In the genomic region with DNA sequence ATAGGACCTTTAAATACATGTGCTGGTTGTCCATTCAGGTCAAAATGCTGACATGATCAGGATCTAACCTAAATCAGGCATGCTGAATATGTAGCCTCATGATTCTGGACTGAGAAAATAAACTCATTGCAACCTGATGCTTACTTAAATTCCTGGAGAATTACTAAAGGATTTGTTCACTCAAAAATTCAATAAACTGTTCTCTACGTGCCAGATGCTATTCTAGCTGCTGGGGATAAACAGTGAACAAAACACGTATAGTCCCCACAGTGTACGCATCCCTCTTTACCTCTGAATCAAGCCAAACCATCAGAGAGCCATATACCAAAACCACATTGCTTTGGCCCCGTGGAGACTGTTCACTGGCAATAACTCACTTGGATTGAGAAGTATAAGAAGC, we compare ENCODE assay signal across 22 cellular contexts. TPM values are rescaled to one million over a fixed set of nuclear protein-coding genes. Genes with fewer than 3 reads are reported as not detected.
DNase-seq lines count a peak whose midpoint lies in the region; ATAC-seq and TF ChIP-seq lines count a peak whose summit lies in the region.
"Had no signal": no experiment of that assay in that cellular context is flagged by ENCODE, and none has a peak within 500 bp of the region (broad histone marks: within the 10 kb centered on the region; RNA-seq: fewer than 3 reads in every experiment).

No MANE protein-coding gene starts in this region.

- no peaks in the 10 kb centered on the region for H3K9me2 ChIP-seq in GM23248 (ENCODE audit: insufficient read depth)

- intact Hi-C loops in Calu3 (cut with micrococcal nuclease; ENCODE audit: unreplicated experiment), result no loop called here

- H3K9me3 Mint-ChIP-seq in Calu3 (ENCODE audit: low read depth, unreplicated experiment), result no peaks in the 10 kb centered on the region

- peaks cover 1% of the 10 kb centered on the region for H3K36me3 Mint-ChIP-seq in Calu3 (ENCODE audit: insufficient read depth, unreplicated experiment)

- in situ Hi-C loops in GM23248 (cut with MboI), result loop anchor here (25.0 kb wide), 1 partner anchor 200 kb away; the partner anchor contains the start of gene GOLGA1

- no peaks in the 10 kb centered on the region for H3K27me3 Mint-ChIP-seq in Calu3 (ENCODE audit: unreplicated experiment)
- H3K27me3 Mint-ChIP-seq: activated naive CD8-positive, alpha-beta T cell treated with anti-CD3 and anti-CD28 coated beads for 36 hours had no signal

- H3F3A ChIP-seq in GM23248 (ENCODE audit: insufficient read depth), result peaks cover 23% of the 10 kb centered on the region

- CTCF ChIA-PET in Calu3 (lab: Charles Lee), result no interaction called here

- peaks cover 28% of the 10 kb centered on the region for H3K4me1 ChIP-seq in GM23248 (ENCODE audit: insufficient read depth)
- H3K4me1 ChIP-seq in skeletal muscle satellite cell (ENCODE audit: control insufficient read depth, insufficient read depth, low read length), result peaks cover 20% of the 10 kb centered on the region

- H3K9me3 ChIP-seq in GM23248 (ENCODE audit: low read depth) (no peaks in the 10 kb centered on the region), skeletal muscle satellite cell (replicated peaks; ENCODE audit: low read length) (no peaks in the 10 kb centered on the region)
- H3K9me3 ChIP-seq: tibial artery had no signal

- DNase-seq in GM23248, result peak; percentile 68
- peak; percentile 88 for DNase-seq in fibroblast of mammary gland (ENCODE audit: low read depth)
- DNase-seq in 8988T, result no peak
- no peak for DNase-seq in Calu3
- DNase-seq: activated naive CD8-positive, alpha-beta T cell treated with anti-CD3 and anti-CD28 coated beads for 36 hours; erythroblast; GF-D8; NCI-H1048; NCI-H2107; NCI-H510A treated with DMSO at 0.1 percent for 48 hours; stimulated activated CD4-positive, alpha-beta T cell treated with anti-CD3 and anti-CD28 coated beads, Interleukin-2, amount 100 ng/mL, for 24 hours; stimulated activated naive CD4-positive, alpha-beta T cell treated with Interleukin-2 at 50 U/mL for 16 hours; tibial artery had no signal

- no peak overlapping the region for H2AFZ ChIP-seq in GM23248

- no peak overlapping the region for H3K4me3 Mint-ChIP-seq in Calu3 (ENCODE audit: low read depth, unreplicated experiment)
- H3K4me3 Mint-ChIP-seq: activated naive CD8-positive, alpha-beta T cell treated with anti-CD3 and anti-CD28 coated beads for 36 hours had no signal

- H3K27ac ChIP-seq in GM23248, result peak overlapping the region; percentile 24; the same call in 1 of the 2 replicates
- H3K27ac ChIP-seq: C4-2B, cardiac muscle cell, tibial artery had no signal

- 20 to 26% methylated on average over 4 of the region's 4 CpGs for WGBS in GM23248 (ENCODE audit: low coverage in 1 of 2, low lambda C conversion rate in 2 of 2, missing lambda C conversion rate in 2 of 2), 2 experiments

- H3K36me3 ChIP-seq in GM23248 (ENCODE audit: low read depth) (no peaks in the 10 kb centered on the region), skeletal muscle satellite cell (ENCODE audit: insufficient read depth, low read length) (peaks cover 2% of the 10 kb centered on the region)
- H3K36me3 ChIP-seq: tibial artery had no signal

- H3K4me2 ChIP-seq in GM23248 (ENCODE audit: unreplicated experiment), result peak overlapping the region; percentile 73
- peak overlapping the region; percentile 56 for H3K4me2 ChIP-seq in skeletal muscle satellite cell (ENCODE audit: low read length)

- TF ChIP-seq CTCF in fibroblast of mammary gland (conservative IDR thresholded peaks at IDR 0.05; ENCODE audit: control insufficient read depth, insufficient read depth, low read depth, low read length) (no peak), Calu3 (IDR thresholded peaks at IDR 0.05; ENCODE audit: unreplicated experiment) (no peak)

- H4K20me1 ChIP-seq in GM23248 (ENCODE audit: insufficient read depth), result no peaks in the 10 kb centered on the region

- no peak overlapping the region for H3K27ac Mint-ChIP-seq in Calu3 (ENCODE audit: unreplicated experiment)
- H3K27ac Mint-ChIP-seq: activated naive CD8-positive, alpha-beta T cell treated with anti-CD3 and anti-CD28 coated beads for 36 hours had no signal

- ATAC-seq in SK-N-SH treated with all-trans-retinoic acid at 6 μM for 48 hours (peak; percentile 93), HG02852 (IDR thresholded peaks at IDR 0.05; ENCODE audit: unreplicated experiment) (no peak)
- ATAC-seq: GM12878, K562, sciatic nerve had no signal

- H3K9ac ChIP-seq in GM23248, result no peak overlapping the region
- H3K9ac ChIP-seq in skeletal muscle satellite cell (ENCODE audit: low read depth, low read length), result no peak overlapping the region

- H3K27me3 ChIP-seq in GM23248 (replicated peaks; ENCODE audit: insufficient read depth) (no peaks in the 10 kb centered on the region), skeletal muscle satellite cell (ENCODE audit: control insufficient read depth, insufficient read depth, low read length) (no peaks in the 10 kb centered on the region)
- H3K27me3 ChIP-seq: cardiac muscle cell, tibial artery had no signal

- no TSS peak for BruUV-seq in Calu3 (replicated peaks; lab: Mats Ljungman, UMichigan)

- no peaks in the 10 kb centered on the region for H3K4me1 Mint-ChIP-seq in Calu3 (ENCODE audit: low read depth, unreplicated experiment)

- peaks cover 43% of the 10 kb centered on the region for H3K79me2 ChIP-seq in GM23248 (ENCODE audit: insufficient read depth)

- H3K4me3 ChIP-seq in GM23248 (peak overlapping the region; percentile 20; the same call in 1 of the 2 replicates), fibroblast of mammary gland (ENCODE audit: control insufficient read depth, low read depth, low read length) (no peak overlapping the region), skeletal muscle satellite cell (ENCODE audit: low read length) (no peak overlapping the region)
- H3K4me3 ChIP-seq: cardiac muscle cell, GM12878, K562, lung, tibial artery had no signal

TF ChIP-seq in SK-N-SH treated with all-trans-retinoic acid at 6 μM for 48 hours, 23 proteins besides CTCF, POLR2A, EP300 and RAD21:
- TF ChIP-seq ZFP30 (CRISPR knock-in tag; IDR thresholded peaks at IDR 0.05) (no peak), PPARA (CRISPR knock-in tag; IDR thresholded peaks at IDR 0.05; ENCODE audit: borderline replicate concordance) (no peak), GLIS3 (CRISPR knock-in tag; IDR thresholded peaks at IDR 0.05) (no peak), ISL1 (CRISPR knock-in tag; IDR thresholded peaks at IDR 0.05) (no peak), OSR1 (CRISPR knock-in tag; IDR thresholded peaks at IDR 0.05) (no peak), ARNTL (CRISPR knock-in tag; IDR thresholded peaks at IDR 0.05; ENCODE audit: borderline replicate concordance, low read depth) (no peak), ZNF565 (CRISPR knock-in tag; conservative IDR thresholded peaks at IDR 0.05; ENCODE audit: low read depth) (no peak), ZNF70 (CRISPR knock-in tag; IDR thresholded peaks at IDR 0.05) (no peak), ZNF8 (CRISPR knock-in tag; IDR thresholded peaks at IDR 0.05) (no peak)
- TF ChIP-seq, protein P1, sequence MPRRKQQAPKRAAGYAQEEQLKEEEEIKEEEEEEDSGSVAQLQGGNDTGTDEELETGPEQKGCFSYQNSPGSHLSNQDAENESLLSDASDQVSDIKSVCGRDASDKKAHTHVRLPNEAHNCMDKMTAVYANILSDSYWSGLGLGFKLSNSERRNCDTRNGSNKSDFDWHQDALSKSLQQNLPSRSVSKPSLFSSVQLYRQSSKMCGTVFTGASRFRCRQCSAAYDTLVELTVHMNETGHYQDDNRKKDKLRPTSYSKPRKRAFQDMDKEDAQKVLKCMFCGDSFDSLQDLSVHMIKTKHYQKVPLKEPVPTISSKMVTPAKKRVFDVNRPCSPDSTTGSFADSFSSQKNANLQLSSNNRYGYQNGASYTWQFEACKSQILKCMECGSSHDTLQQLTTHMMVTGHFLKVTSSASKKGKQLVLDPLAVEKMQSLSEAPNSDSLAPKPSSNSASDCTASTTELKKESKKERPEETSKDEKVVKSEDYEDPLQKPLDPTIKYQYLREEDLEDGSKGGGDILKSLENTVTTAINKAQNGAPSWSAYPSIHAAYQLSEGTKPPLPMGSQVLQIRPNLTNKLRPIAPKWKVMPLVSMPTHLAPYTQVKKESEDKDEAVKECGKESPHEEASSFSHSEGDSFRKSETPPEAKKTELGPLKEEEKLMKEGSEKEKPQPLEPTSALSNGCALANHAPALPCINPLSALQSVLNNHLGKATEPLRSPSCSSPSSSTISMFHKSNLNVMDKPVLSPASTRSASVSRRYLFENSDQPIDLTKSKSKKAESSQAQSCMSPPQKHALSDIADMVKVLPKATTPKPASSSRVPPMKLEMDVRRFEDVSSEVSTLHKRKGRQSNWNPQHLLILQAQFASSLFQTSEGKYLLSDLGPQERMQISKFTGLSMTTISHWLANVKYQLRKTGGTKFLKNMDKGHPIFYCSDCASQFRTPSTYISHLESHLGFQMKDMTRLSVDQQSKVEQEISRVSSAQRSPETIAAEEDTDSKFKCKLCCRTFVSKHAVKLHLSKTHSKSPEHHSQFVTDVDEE (CRISPR knock-in tag; IDR thresholded peaks at IDR 0.05), result no peak

RNA-seq across cellular contexts. Expression of gene SCAI, which starts 6.1 kb away (rescaled TPM):
- total RNA-seq in GM23248 (2014; rRNA removed; shearing (Covaris generic)), result 2.9 and 3.0 TPM in 2 replicates
- 1.7 and 3.0 TPM in 2 replicates for polyA plus RNA-seq in GM23248 (2016; fragmentation: Nextera tagmentation; extraction: Ambion mirVana)
- 5.7 and 6.1 TPM in 2 replicates for total RNA-seq in skeletal muscle satellite cell (2012; rRNA removed)
- total RNA-seq in Calu3 (2022), result 6.4 and 7.0 TPM in 2 replicates

RNA-seq across cellular contexts. Expression of gene PPP6C, which starts 52.4 kb away (rescaled TPM):
- total RNA-seq in GM23248 (2014; rRNA removed; shearing (Covaris generic)), result 23.5 and 27.5 TPM in 2 replicates
- 30.1 and 31.8 TPM in 2 replicates for polyA plus RNA-seq in GM23248 (2016; fragmentation: Nextera tagmentation; extraction: Ambion mirVana)
- total RNA-seq in skeletal muscle satellite cell (2012; rRNA removed), result 22.5 and 23.6 TPM in 2 replicates
- 22.7 and 24.7 TPM in 2 replicates for total RNA-seq in Calu3 (2022)

Comparison
In these comparisons a context has a peak if more than half of its experiments do, and no peak if none do; other contexts are left out.
1. DNase-seq: peak in GM23248 (single experiment) and fibroblast of mammary gland (single experiment); none in 8988T (single experiment) and Calu3 (single experiment).